In genomic region chr4:37599092-37599800, GRCh38 we compare ENCODE assay signal across 21 cellular contexts.
"Had no signal": no experiment of that assay in that cellular context is flagged by ENCODE, and none has a peak within 500 bp of the region (broad histone marks: within the 10 kb centered on the region; RNA-seq: fewer than 3 reads in every experiment).

No MANE protein-coding gene starts in this region.

- H3K27me3 ChIP-seq: breast epithelium, esophagus squamous epithelium, gastrocnemius medialis, right atrium auricular region, stomach, suprapubic skin, tibial nerve, vagina had no signal

- H3K9me3 ChIP-seq: breast epithelium, esophagus squamous epithelium, gastrocnemius medialis, psoas muscle, right atrium auricular region, stomach, suprapubic skin, tibial nerve, vagina had no signal

- H3K4me3 Mint-ChIP-seq: activated naive CD8-positive, alpha-beta T cell treated with anti-CD3 and anti-CD28 coated beads for 36 hours; activated T-cell treated with anti-CD3 and anti-CD28 coated beads, Interleukin-2, amount 50 U/mL, for 24 hours; central memory CD8-positive, alpha-beta T cell; naive thymus-derived CD8-positive, alpha-beta T cell; T-helper 17 cell had no signal

- H3K36me3 Mint-ChIP-seq: naive thymus-derived CD8-positive, alpha-beta T cell had no signal

- H3K9me3 Mint-ChIP-seq: activated naive CD8-positive, alpha-beta T cell treated with anti-CD3 and anti-CD28 coated beads for 36 hours; activated T-cell treated with anti-CD3 and anti-CD28 coated beads, Interleukin-2, amount 50 U/mL, for 24 hours; central memory CD8-positive, alpha-beta T cell; naive thymus-derived CD8-positive, alpha-beta T cell had no signal

- H3K27ac ChIP-seq: breast epithelium, esophagus squamous epithelium, gastrocnemius medialis, psoas muscle, right atrium auricular region, stomach, suprapubic skin, tibial nerve, vagina had no signal

- H3K4me1 ChIP-seq: breast epithelium, gastrocnemius medialis, psoas muscle had no signal

- ATAC-seq: gastrocnemius medialis; naive thymus-derived CD8-positive, alpha-beta T cell; psoas muscle; T-helper 17 cell had no signal

- DNase-seq: activated CD4-positive, alpha-beta T cell treated with anti-CD3 and anti-CD28 coated beads, Interleukin-2, amount 50 U/mL, for 1 hour; activated naive CD4-positive, alpha-beta T cell treated with Interleukin-2 at 50 U/mL for 16 hours; activated naive CD8-positive, alpha-beta T cell treated with anti-CD3 and anti-CD28 coated beads for 36 hours; activated T-cell treated with anti-CD3 and anti-CD28 coated beads, Interleukin-2, amount 50 U/mL, for 24 hours; esophagus squamous epithelium; gastrocnemius medialis; hypothalamus; islet precursor cell; naive thymus-derived CD8-positive, alpha-beta T cell; psoas muscle; stimulated activated CD4-positive, alpha-beta T cell treated with anti-CD3 and anti-CD28 coated beads, Interleukin-12 subunit alpha, Interleukin-12 subunit beta, amount 100 ng/mL, for 4 hours; stimulated activated CD4-positive, alpha-beta T cell treated with anti-CD3 and anti-CD28 coated beads, Interleukin-4, amount 100 ng/mL, for 4 hours; stomach; T-helper 17 cell had no signal

- H3K36me3 ChIP-seq: breast epithelium, esophagus squamous epithelium, gastrocnemius medialis, right atrium auricular region, stomach, suprapubic skin, tibial nerve, vagina had no signal

- H3K27ac Mint-ChIP-seq: activated naive CD8-positive, alpha-beta T cell treated with anti-CD3 and anti-CD28 coated beads for 36 hours; naive thymus-derived CD8-positive, alpha-beta T cell had no signal

- H3K4me3 ChIP-seq: breast epithelium, esophagus squamous epithelium, gastrocnemius medialis, lung, psoas muscle, right atrium auricular region, stomach, suprapubic skin, tibial nerve, vagina had no signal

- H3K27me3 Mint-ChIP-seq: activated naive CD8-positive, alpha-beta T cell treated with anti-CD3 and anti-CD28 coated beads for 36 hours; activated T-cell treated with anti-CD3 and anti-CD28 coated beads, Interleukin-2, amount 50 U/mL, for 24 hours; central memory CD8-positive, alpha-beta T cell; T-helper 17 cell had no signal
